13 cellular contexts compared by ENCODE assay signal in genomic region chr1:84930831-84931230, GRCh38.
A peak's percentile ranks its signal among the peaks of the same experiment; 100 is the strongest.
DNase-seq lines count a peak whose midpoint lies in the region; ATAC-seq and TF ChIP-seq lines count a peak whose summit lies in the region.
"Had no signal": no experiment of that assay in that cellular context is flagged by ENCODE, and none has a peak within 500 bp of the region (broad histone marks: within the 10 kb centered on the region; RNA-seq: fewer than 3 reads in every experiment).

No MANE protein-coding gene starts in this region.

- ATAC-seq in RWPE2 (ENCODE audit: low read depth) (0 out of 3 replicates have a peak, but pooled peaks have one; percentile 29), HG03460 (IDR thresholded peaks at IDR 0.05; ENCODE audit: unreplicated experiment) (no peak)
- ATAC-seq: A549; CD8-positive, alpha-beta T cell; GM23338 had no signal

- no peaks in the 10 kb centered on the region for H3K27me3 ChIP-seq in RWPE2 (ENCODE audit: insufficient read depth, poor library complexity, severe bottlenecking)
- H3K27me3 ChIP-seq: BE2C had no signal

- no peaks in the 10 kb centered on the region for H3K36me3 ChIP-seq in RWPE2 (ENCODE audit: low read depth)
- H3K36me3 ChIP-seq: BE2C had no signal

- H3K4me3 ChIP-seq in RWPE2 (ENCODE audit: severe bottlenecking) = no peak overlapping the region
- H3K4me3 ChIP-seq in epithelial cell of esophagus (ENCODE audit: low read length) = no peak overlapping the region
- H3K4me3 ChIP-seq: A549, GM23338 had no signal

- no peak overlapping the region for H3K27ac ChIP-seq in RWPE2 (ENCODE audit: poor library complexity, severe bottlenecking)
- H3K27ac ChIP-seq: A549 had no signal

- TF ChIP-seq CTCF in RWPE2 (IDR thresholded peaks at IDR 0.05; ENCODE audit: poor library complexity, severe bottlenecking) (no peak), epithelial cell of esophagus (IDR thresholded peaks at IDR 0.05; ENCODE audit: insufficient read depth, low read depth, low read length, missing control alignments) (no peak)

- no peaks in the 10 kb centered on the region for H3K4me1 ChIP-seq in RWPE2 (ENCODE audit: insufficient read depth, poor library complexity, severe bottlenecking)
- H3K4me1 ChIP-seq: A549, BE2C had no signal

- DNase-seq in MV-4-11 (lab: John Stamatoyannopoulos, UW) = peak; percentile 9
- DNase-seq in RWPE2 (ENCODE audit: low spot score) = no peak
- DNase-seq in epithelial cell of esophagus (ENCODE audit: low read depth) = peak; percentile 59
- DNase-seq in HuH-7.5 (ENCODE audit: low spot score) = no peak
- no peak for DNase-seq in NCI-H2196 treated with DMSO at 0.1 percent for 48 hours (lab: John Stamatoyannopoulos, UW; ENCODE audit: unreplicated experiment)
- DNase-seq: BE2C; CD8-positive, alpha-beta T cell; COR-L47; GDM1; H9 had no signal

- H3K9me3 ChIP-seq in RWPE2 (ENCODE audit: severe bottlenecking) = no peaks in the 10 kb centered on the region
- H3K9me3 ChIP-seq: A549, BE2C had no signal

Comparison
In these comparisons a context has a peak if more than half of its experiments do, and no peak if none do; other contexts are left out.
1. DNase-seq: peak in MV-4-11 (single experiment) and epithelial cell of esophagus (single experiment); none in RWPE2 (single experiment), HuH-7.5 (single experiment) and NCI-H2196 treated with DMSO at 0.1 percent for 48 hours (single experiment).